ENCODE assay signal across 31 cellular contexts in the genomic region with DNA sequence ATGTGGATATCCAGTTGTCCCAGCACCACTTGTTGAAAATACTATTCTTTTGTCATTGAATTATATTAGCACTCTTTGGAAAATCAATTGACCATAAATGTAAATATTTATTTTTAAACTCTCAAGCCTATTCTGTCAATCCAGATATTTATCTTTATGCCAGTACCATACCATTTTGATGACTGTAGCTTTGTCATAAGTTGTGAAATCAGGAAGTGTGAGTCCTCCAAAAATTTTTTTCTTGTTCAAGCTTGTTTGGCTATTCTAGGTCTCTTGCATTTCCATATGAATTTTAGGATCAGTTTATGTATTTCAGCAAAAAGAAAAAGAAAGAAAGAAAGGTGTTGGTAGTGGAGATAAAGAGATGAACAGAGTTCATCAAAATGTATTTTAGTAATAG. TPM values are rescaled to one million over a fixed set of nuclear protein-coding genes. Genes with fewer than 3 reads are reported as not detected.
"Had no signal": no experiment of that assay in that cellular context is flagged by ENCODE, and none has a peak within 500 bp of the region (broad histone marks: within the 10 kb centered on the region; RNA-seq: fewer than 3 reads in every experiment).

No MANE protein-coding gene starts in this region.

- H3K9me3 Mint-ChIP-seq: activated B cell treated with CpG ODN at 0.5 μM for 24 hours; activated CD4-positive, alpha-beta memory T cell treated with anti-CD3 and anti-CD28 coated beads for 36 hours; activated naive CD4-positive, alpha-beta T cell treated with anti-CD3 and anti-CD28 coated beads, Interleukin-2, amount 10 ng/mL, durations not matched to agents 7 days and 5 days; activated naive CD8-positive, alpha-beta T cell treated with anti-CD3 and anti-CD28 coated beads, Interleukin-2, amount 50 U/mL, for 24 hours; activated T-cell treated with anti-CD3 and anti-CD28 coated beads, Interleukin-2, amount 50 U/mL, for 4 hours had no signal

- DNase-seq: activated B cell treated with CpG ODN at 0.5 μM for 24 hours; activated CD4-positive, alpha-beta memory T cell treated with anti-CD3 and anti-CD28 coated beads for 36 hours; activated CD4-positive, alpha-beta T cell treated with anti-CD3 and anti-CD28 coated beads for 4 hours; activated CD4-positive, alpha-beta T cell treated with anti-CD3 and anti-CD28 coated beads, Interleukin-2, amount 50 U/mL, for 1 hour; activated CD4-positive, CD25-positive, alpha-beta regulatory T cell treated with anti-CD3 and anti-CD28 coated beads, Interleukin-2, amount 50 U/mL, for 72 hours; activated CD8-positive, alpha-beta memory T cell treated with anti-CD3 and anti-CD28 coated beads, Interleukin-2, amount 50 U/mL, for 4 hours; activated effector memory CD4-positive, alpha-beta T cell treated with Interleukin-2 at 50 U/mL for 16 hours; activated naive CD4-positive, alpha-beta T cell treated with anti-CD3 and anti-CD28 coated beads, Interleukin-2, amount 10 ng/mL, durations not matched to agents 7 days and 5 days; activated naive CD8-positive, alpha-beta T cell treated with anti-CD3 and anti-CD28 coated beads, Interleukin-2, amount 50 U/mL, for 24 hours; activated T-cell treated with anti-CD3 and anti-CD28 coated beads for 4 hours; activated T-cell treated with anti-CD3 and anti-CD28 coated beads, Interleukin-2, amount 50 U/mL, for 4 hours; anterior cingulate cortex; brain microvascular endothelial cell; KG1; NCI-H1105 treated with DMSO at 0.1 percent for 48 hours; NCI-H1436; NCI-H1694; NCI-H2029; NCI-H510A; NCI-H526; NCI-H748 treated with DMSO at 0.1 percent for 48 hours; NK-92 treated with Interleukin-12 subunit alpha and Interleukin-12 subunit beta, amount 100 ng/mL, for 24 hours; Right ventricle myocardium superior; SW 1271; T-helper 1 cell; T-helper 2 cell; T-helper 9 cell had no signal

- H3K27me3 Mint-ChIP-seq: activated CD4-positive, alpha-beta memory T cell treated with anti-CD3 and anti-CD28 coated beads for 36 hours; activated naive CD4-positive, alpha-beta T cell treated with anti-CD3 and anti-CD28 coated beads, Interleukin-2, amount 10 ng/mL, durations not matched to agents 7 days and 5 days; activated naive CD8-positive, alpha-beta T cell; activated naive CD8-positive, alpha-beta T cell treated with anti-CD3 and anti-CD28 coated beads, Interleukin-2, amount 50 U/mL, for 24 hours had no signal

- H3K4me1 Mint-ChIP-seq: activated B cell treated with CpG ODN at 0.5 μM for 24 hours; activated naive CD8-positive, alpha-beta T cell treated with anti-CD3 and anti-CD28 coated beads, Interleukin-2, amount 50 U/mL, for 24 hours had no signal

- H3K27ac ChIP-seq: brain microvascular endothelial cell, VCaP had no signal

- H3K27ac Mint-ChIP-seq: activated B cell treated with CpG ODN at 0.5 μM for 24 hours; activated CD4-positive, alpha-beta memory T cell treated with anti-CD3 and anti-CD28 coated beads for 36 hours; activated naive CD4-positive, alpha-beta T cell treated with anti-CD3 and anti-CD28 coated beads, Interleukin-2, amount 10 ng/mL, durations not matched to agents 7 days and 5 days; activated naive CD8-positive, alpha-beta T cell; activated naive CD8-positive, alpha-beta T cell treated with anti-CD3 and anti-CD28 coated beads, Interleukin-2, amount 50 U/mL, for 24 hours had no signal

- H3K36me3 Mint-ChIP-seq: activated CD4-positive, alpha-beta memory T cell treated with anti-CD3 and anti-CD28 coated beads for 36 hours; activated naive CD4-positive, alpha-beta T cell treated with anti-CD3 and anti-CD28 coated beads, Interleukin-2, amount 10 ng/mL, durations not matched to agents 7 days and 5 days; activated naive CD8-positive, alpha-beta T cell had no signal

- ATAC-seq: activated naive CD8-positive, alpha-beta T cell treated with anti-CD3 and anti-CD28 coated beads, Interleukin-2, amount 50 U/mL, for 24 hours; activated T-cell treated with anti-CD3 and anti-CD28 coated beads, Interleukin-2, amount 50 U/mL, for 4 hours had no signal

- H3K36me3 ChIP-seq: brain microvascular endothelial cell had no signal

- H3K27me3 ChIP-seq: brain microvascular endothelial cell had no signal

- H3K4me3 Mint-ChIP-seq: activated B cell treated with CpG ODN at 0.5 μM for 24 hours; activated CD4-positive, alpha-beta memory T cell treated with anti-CD3 and anti-CD28 coated beads for 36 hours; activated naive CD4-positive, alpha-beta T cell treated with anti-CD3 and anti-CD28 coated beads, Interleukin-2, amount 10 ng/mL, durations not matched to agents 7 days and 5 days; activated naive CD8-positive, alpha-beta T cell; activated naive CD8-positive, alpha-beta T cell treated with anti-CD3 and anti-CD28 coated beads, Interleukin-2, amount 50 U/mL, for 24 hours; activated T-cell treated with anti-CD3 and anti-CD28 coated beads, Interleukin-2, amount 50 U/mL, for 4 hours had no signal

RNA-seq across cellular contexts. Expression of a gene that starts 8.2 kb away (rescaled TPM):
- total RNA-seq: activated B cell treated with CpG ODN at 0.5 μM for 24 hours; activated CD4-positive, alpha-beta memory T cell treated with anti-CD3 and anti-CD28 coated beads for 36 hours; activated T-cell treated with anti-CD3 and anti-CD28 coated beads, Interleukin-2, amount 50 U/mL, for 4 hours; LHCN-M2; OCI-LY7 had no signal
